ENCODE assay signal across 19 cellular contexts in the genomic region with DNA sequence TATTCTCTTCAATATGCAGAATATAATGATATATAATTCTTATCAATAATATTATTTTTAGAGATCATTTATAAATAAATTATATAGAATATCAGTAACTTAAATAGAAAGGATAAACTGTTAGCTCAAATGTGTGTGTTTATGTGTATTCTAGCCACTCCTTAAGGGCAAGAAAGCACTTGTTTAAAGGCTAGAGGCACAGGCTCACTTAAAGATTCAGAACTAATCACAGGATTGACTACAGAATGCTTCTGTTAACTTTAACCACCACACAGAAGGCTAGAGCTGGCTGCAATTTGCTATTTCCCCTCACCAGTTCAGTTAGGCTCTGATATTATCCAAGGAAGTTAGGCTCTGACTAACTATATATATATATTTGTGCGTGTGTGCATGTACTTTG.
DNase-seq lines count a peak whose midpoint lies in the region; ATAC-seq, FAIRE-seq and TF ChIP-seq lines count a peak whose summit lies in the region.
"Had no signal": no experiment of that assay in that cellular context is flagged by ENCODE, and none has a peak within 500 bp of the region (broad histone marks: within the 10 kb centered on the region; RNA-seq: fewer than 3 reads in every experiment).

No MANE protein-coding gene starts in this region.

- DNase-seq in bronchial epithelial cell (ENCODE audit: low read depth) (peak; percentile 75), esophagus squamous epithelium (lab: John Stamatoyannopoulos, UW) (no peak), trophoblast cell (no peak), nucleus accumbens (lab: John Stamatoyannopoulos, UW) (no peak), psoas muscle (no peak), activated T-cell treated with anti-CD3 and anti-CD28 coated beads for 4 hours (no peak), HT-29 (ENCODE audit: low spot score) (no peak)
- DNase-seq: 8988T; Calu3; CD8-positive, alpha-beta T cell; DMS79 treated with DMSO at 0.1 percent for 48 hours; GM23248; IMR-90 had no signal

- no peak overlapping the region for H4K12ac ChIP-seq in trophoblast cell (ENCODE audit: low read depth, low read length)

- H3K27me3 ChIP-seq in bronchial epithelial cell (ENCODE audit: control insufficient read depth, insufficient read depth, low read length) (no peaks in the 10 kb centered on the region), esophagus squamous epithelium (no peaks in the 10 kb centered on the region), trophoblast cell (ENCODE audit: insufficient read depth, low read length) (no peaks in the 10 kb centered on the region), psoas muscle (ENCODE audit: insufficient read depth in 3 of 3, low read length in 2 of 3) (no peaks in the 10 kb centered on the region)
- H3K27me3 ChIP-seq: BLaER1 had no signal

- no peak overlapping the region for H2AK5ac ChIP-seq in trophoblast cell (ENCODE audit: low read length)

- H3K36me3 ChIP-seq in bronchial epithelial cell (ENCODE audit: control insufficient read depth, insufficient read depth, low read length) (no peaks in the 10 kb centered on the region), esophagus squamous epithelium (peaks cover 0 to 45% (median 0%) of the 10 kb centered on the region in 3 donors), trophoblast cell (ENCODE audit: control insufficient read depth in 1 of 2, insufficient read depth in 2 of 2, low read length in 2 of 2) (peaks cover 0 to 2% of the 10 kb centered on the region in 2 experiments), psoas muscle (ENCODE audit: insufficient read depth in 1 of 2, low read depth in 1 of 2) (peaks cover 0 to 73% of the 10 kb centered on the region in 2 donors)
- H3K36me3 ChIP-seq: HAP-1 had no signal

- H3K9ac ChIP-seq in trophoblast cell (ENCODE audit: low read length): no peak overlapping the region
- H3K9ac ChIP-seq: BLaER1, GM23248 had no signal

- intact Hi-C loops in esophagus squamous epithelium (cut with DNase I): no loop called here
- intact Hi-C loops in psoas muscle (cut with DNase I): no loop called here

- peaks cover 0 to 38% (median 10%) of the 10 kb centered on the region in 3 donors for H3K4me1 ChIP-seq in esophagus squamous epithelium
- peaks cover 2% of the 10 kb centered on the region in 2 experiments for H3K4me1 ChIP-seq in trophoblast cell (ENCODE audit: control insufficient read depth in 1 of 2, insufficient read depth in 2 of 2, low read length in 2 of 2)
- peaks cover under 1% of the 10 kb centered on the region for H3K4me1 ChIP-seq in psoas muscle
- H3K4me1 ChIP-seq: BLaER1, HAP-1 had no signal

- no peaks in the 10 kb centered on the region for H3K79me2 ChIP-seq in trophoblast cell (ENCODE audit: control insufficient read depth, insufficient read depth, low read length, poor library complexity)

- no peak for TF ChIP-seq CTCF in bronchial epithelial cell (IDR thresholded peaks at IDR 0.05; ENCODE audit: insufficient read depth, low read length, severe bottlenecking)
- no peak for TF ChIP-seq CTCF in esophagus squamous epithelium (IDR thresholded peaks at IDR 0.05)
- no peak for TF ChIP-seq CTCF in psoas muscle (IDR thresholded peaks at IDR 0.05)

- no peak overlapping the region for H3K14ac ChIP-seq in trophoblast cell (ENCODE audit: low read length)

- H2AFZ ChIP-seq in trophoblast cell (ENCODE audit: insufficient read depth, low read length, poor library complexity): no peak overlapping the region
- H2AFZ ChIP-seq: GM23248 had no signal

- no peak overlapping the region for H4K8ac ChIP-seq in trophoblast cell (ENCODE audit: low read depth, low read length)

- H3K4me2 ChIP-seq in trophoblast cell (ENCODE audit: low read length): no peak overlapping the region
- H3K4me2 ChIP-seq: BLaER1 had no signal

- peak; percentile 37 for FAIRE-seq in G401.6 (lab: Jason Lieb, UNC)
- no peak for FAIRE-seq in bronchial epithelial cell (lab: Jason Lieb, UNC)
- FAIRE-seq: GM12878, GM19239, HTR-8/SVneo had no signal

- no peak overlapping the region for H3K18ac ChIP-seq in trophoblast cell (ENCODE audit: low read length)

- no peak overlapping the region for H4K91ac ChIP-seq in trophoblast cell (ENCODE audit: low read depth, low read length)

- H3K9me3 ChIP-seq in esophagus squamous epithelium (no peaks in the 10 kb centered on the region), trophoblast cell (ENCODE audit: insufficient read depth, low read depth, low read length) (no peaks in the 10 kb centered on the region), psoas muscle (no peaks in the 10 kb centered on the region)
- H3K9me3 ChIP-seq: BLaER1, HAP-1 had no signal

- ATAC-seq in psoas muscle: no peak
- ATAC-seq: CD8-positive, alpha-beta T cell; GM12878 had no signal

- H3K23ac ChIP-seq in trophoblast cell (ENCODE audit: low read length): no peak overlapping the region

- 57 to 60% methylated on average over 1 of the region's 1 CpG for WGBS in esophagus squamous epithelium, 2 donors
- WGBS in trophoblast cell (ENCODE audit: extremely low coverage, insufficient coverage, insufficient read length): no CpG with 5 or more reads among the region's 1 CpG
- WGBS in psoas muscle, 3 donors: 96% methylated on average over 1 of the region's 1 CpG

- peaks cover 4% of the 10 kb centered on the region for H3K79me1 ChIP-seq in trophoblast cell (ENCODE audit: low read length)

- H2BK5ac ChIP-seq in trophoblast cell (ENCODE audit: low read depth, low read length, poor library complexity): no peak overlapping the region

- no peak overlapping the region for H3K4ac ChIP-seq in trophoblast cell (ENCODE audit: low read depth, low read length)

- no peak overlapping the region for H2BK120ac ChIP-seq in trophoblast cell (ENCODE audit: insufficient read depth, low read length, poor library complexity)

- H3K4me3 ChIP-seq in bronchial epithelial cell (ENCODE audit: low read depth, low read length) (no peak overlapping the region), esophagus squamous epithelium (no peak overlapping the region), trophoblast cell (ENCODE audit: low read depth, low read length) (no peak overlapping the region), psoas muscle (no peak overlapping the region)
- H3K4me3 ChIP-seq: BLaER1, GM12878, GM23248, HAP-1 had no signal

- H3K27ac ChIP-seq in esophagus squamous epithelium (peak overlapping the region in 3 of 4 donors; percentile 28 to 61 (median 30)), trophoblast cell (ENCODE audit: low read depth, low read length) (peak overlapping the region; percentile 17), psoas muscle (no peak overlapping the region)
- H3K27ac ChIP-seq: BLaER1, GM23248 had no signal

- no peak overlapping the region for H2BK12ac ChIP-seq in trophoblast cell (ENCODE audit: low read length)

- no peak for TF ChIP-seq POLR2A in esophagus squamous epithelium (IDR thresholded peaks at IDR 0.05)
